In the genomic region with DNA sequence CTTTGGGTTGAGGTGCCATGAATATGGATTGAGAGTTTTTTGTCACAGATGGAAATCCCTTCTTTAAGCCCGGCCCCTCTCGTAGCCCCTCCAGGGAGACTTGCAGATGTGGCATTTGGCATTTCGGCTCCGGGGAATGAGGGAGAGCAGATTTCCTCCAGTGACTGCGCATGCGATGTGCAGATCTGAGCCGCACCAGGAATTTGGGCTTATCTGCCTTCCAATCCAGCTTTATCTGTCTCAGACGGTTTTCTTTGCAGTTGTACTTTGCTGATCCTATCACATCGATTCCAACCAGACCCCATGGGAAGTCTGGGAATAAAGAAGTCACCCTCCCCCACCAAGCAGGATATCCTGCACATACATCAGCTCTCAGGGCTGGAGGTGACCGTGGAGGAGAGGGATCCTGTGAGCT, we compare ENCODE assay signal across 12 cellular contexts. TPM values are rescaled to one million over a fixed set of nuclear protein-coding genes. Genes with fewer than 3 reads are reported as not detected.
DNase-seq lines count a peak whose midpoint lies in the region; ATAC-seq and TF ChIP-seq lines count a peak whose summit lies in the region.
"Had no signal": no experiment of that assay in that cellular context is flagged by ENCODE, and none has a peak within 500 bp of the region (broad histone marks: within the 10 kb centered on the region; RNA-seq: fewer than 3 reads in every experiment).

No MANE protein-coding gene starts in this region.

- no peaks in the 10 kb centered on the region for H3K9me3 ChIP-seq in adrenal gland (replicated peaks in 1 of 3)
- H3K9me3 ChIP-seq: gastrocnemius medialis, tibial artery had no signal

- ATAC-seq in GM18498 (IDR thresholded peaks at IDR 0.05; ENCODE audit: unreplicated experiment) (no peak), HG03521 (IDR thresholded peaks at IDR 0.05; ENCODE audit: unreplicated experiment) (no peak)
- ATAC-seq: gastrocnemius medialis had no signal

- in situ Hi-C loops in ACHN (cut with HindIII; ENCODE audit: low pct_ligation_motif_present, low pct_unique_long_range_greater_than_20kb, low sequenced_read_pairs): loop anchor here (25.0 kb wide), 1 partner anchor 346 kb away; no protein-coding TSS in a partner anchor

- H3K27ac ChIP-seq in adrenal gland: peak overlapping the region in 1 of 5 donors; percentile 53
- H3K27ac ChIP-seq: gastrocnemius medialis, tibial artery had no signal

- H3K27me3 Mint-ChIP-seq in progenitor cell of endocrine pancreas: peaks cover 11% of the 10 kb centered on the region

- TF ChIP-seq CTCF in adrenal gland (IDR thresholded peaks at IDR 0.05) (no peak), foreskin fibroblast (IDR thresholded peaks at IDR 0.05; ENCODE audit: low read depth, low read length) (no peak), progenitor cell of endocrine pancreas (IDR thresholded peaks at IDR 0.05; ENCODE audit: unreplicated experiment) (no peak)

- peak overlapping the region in 1 of 4 donors; percentile 42 for H3K4me3 ChIP-seq in adrenal gland
- peak overlapping the region; percentile 25 to 53 for H3K4me3 ChIP-seq in foreskin fibroblast (ENCODE audit: low read depth in 1 of 2, low read length in 2 of 2)

- intact Hi-C loops in adrenal gland (cut with DNase I): no loop called here

- no peaks in the 10 kb centered on the region for H3K9me3 Mint-ChIP-seq in progenitor cell of endocrine pancreas (ENCODE audit: low read depth)

- H3K36me3 ChIP-seq in adrenal gland (replicated peaks in 1 of 2): no peaks in the 10 kb centered on the region
- H3K36me3 ChIP-seq: gastrocnemius medialis, tibial artery had no signal

- no peak overlapping the region for H3K27ac Mint-ChIP-seq in progenitor cell of endocrine pancreas

- no peak for TF ChIP-seq POLR2A in adrenal gland (IDR thresholded peaks at IDR 0.05)

- peaks cover 23% of the 10 kb centered on the region for H3K4me1 Mint-ChIP-seq in progenitor cell of endocrine pancreas (ENCODE audit: low read depth)

- peak overlapping the region; percentile 61 for H3K4me3 Mint-ChIP-seq in progenitor cell of endocrine pancreas (ENCODE audit: low read depth)

- 9 to 22% (median 15%) methylated on average over 8 to 10 of the region's 10 CpGs for WGBS in adrenal gland, 4 donors

- H3K4me1 ChIP-seq in adrenal gland (replicated peaks in 1 of 2): no peaks in the 10 kb centered on the region
- H3K4me1 ChIP-seq: gastrocnemius medialis, tibial artery had no signal

- H3K36me3 Mint-ChIP-seq in progenitor cell of endocrine pancreas (ENCODE audit: insufficient read depth): no peaks in the 10 kb centered on the region

- DNase-seq in EL: peak; percentile 6
- DNase-seq in adrenal gland: peak in 4 of 7 donors; percentile 29 to 41 (median 34)
- DNase-seq in foreskin fibroblast: peak in 1 of 2 donors; percentile 42
- no peak for DNase-seq in progenitor cell of endocrine pancreas (ENCODE audit: low spot score, unreplicated experiment)
- no peak for DNase-seq in ACHN
- no peak for DNase-seq in amniotic stem cell (lab: John Stamatoyannopoulos, UW)
- DNase-seq: activated CD4-positive, alpha-beta T cell treated with anti-CD3 and anti-CD28 coated beads, Interleukin-2, amount 50 U/mL, for 48 hours; aorta; gastrocnemius medialis; tibial artery had no signal

- no peaks in the 10 kb centered on the region for H3K27me3 ChIP-seq in adrenal gland

RNA-seq across cellular contexts. Expression of a gene that starts 11.7 kb away (rescaled TPM):
- total RNA-seq in adrenal gland (1 to 10 TPM; 1.7 to 4.6 (median 3.1) TPM), progenitor cell of endocrine pancreas (5.1 and 6.6 TPM in 2 replicates)
- polyA plus RNA-seq in adrenal gland: 1 to 10 TPM in 1 of 3 donors, under 1 TPM in 2; 0.20 to 2.1 (median 0.48) TPM

Comparison
In these comparisons a context has a peak if more than half of its experiments do, and no peak if none do; other contexts are left out.
1. DNase-seq: peak in EL (single experiment) and adrenal gland (4 of 7); none in progenitor cell of endocrine pancreas (single experiment), ACHN (single experiment) and amniotic stem cell (single experiment).